29 cellular contexts compared by ENCODE assay signal in the genomic region with DNA sequence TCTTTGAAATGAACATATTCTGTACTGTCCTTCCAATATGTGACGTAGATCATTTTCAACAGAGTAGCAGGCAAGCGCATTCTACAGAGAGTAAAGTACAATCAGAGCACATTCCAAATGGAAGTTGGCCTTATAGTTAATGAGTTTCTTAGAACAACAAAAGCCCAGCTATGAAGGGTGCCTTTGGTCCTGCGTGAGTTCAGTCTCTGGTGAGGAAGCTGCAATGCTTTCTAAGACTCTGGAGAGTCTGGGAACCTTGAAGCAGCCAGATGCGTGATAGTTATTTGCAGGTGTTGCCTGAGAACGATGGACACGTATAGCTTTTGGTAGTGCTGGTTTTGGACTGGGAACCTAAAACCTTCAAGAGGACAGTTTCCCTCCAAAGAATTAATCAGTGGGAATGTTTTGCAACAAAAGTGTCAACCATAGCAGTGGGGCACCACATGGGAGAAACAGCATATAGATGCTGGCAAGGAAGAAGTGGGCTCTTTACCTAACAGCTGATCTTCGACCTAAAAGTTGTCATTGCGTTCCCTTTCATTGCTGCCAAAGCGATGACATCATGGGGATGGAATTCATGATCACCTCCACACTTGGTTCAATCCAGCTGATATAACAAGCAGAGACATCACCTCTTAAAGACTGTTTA. TPM values are rescaled to one million over a fixed set of nuclear protein-coding genes. Genes with fewer than 3 reads are reported as not detected.
DNase-seq lines count a peak whose midpoint lies in the region; ATAC-seq, FAIRE-seq and TF ChIP-seq lines count a peak whose summit lies in the region.
"Had no signal": no experiment of that assay in that cellular context is flagged by ENCODE, and none has a peak within 500 bp of the region (broad histone marks: within the 10 kb centered on the region; RNA-seq: fewer than 3 reads in every experiment).

No MANE protein-coding gene starts in this region.

- TF ChIP-seq EP300 in K562 (IDR thresholded peaks at IDR 0.05; ENCODE audit: low read length), result no peak

- no peaks in the 10 kb centered on the region for H3K9me3 Mint-ChIP-seq in GM23338
- H3K9me3 Mint-ChIP-seq: activated CD4-positive, alpha-beta T cell treated with anti-CD3 and anti-CD28 coated beads, Interleukin-2, amount 10 ng/mL, durations not matched to agents 7 days and 5 days; CD8-positive, alpha-beta memory T cell; memory B cell; neural progenitor cell; stimulated activated naive CD8-positive, alpha-beta T cell treated with anti-CD3 and anti-CD28 coated beads, Interleukin-15, Interleukin-2, amounts not matched to agents 100 ng/mL and 50 ng/mL, for 24 hours; T-cell; WTC11 had no signal

- H3K4me3 ChIP-seq in GM23338 (no peak overlapping the region), K562 (no peak overlapping the region), hepatocyte (no peak overlapping the region), aorta (ENCODE audit: low read length in 2 of 2) (no peak overlapping the region)
- H3K4me3 ChIP-seq: cardiac muscle cell, colonic mucosa, neural progenitor cell, testis had no signal

- BruUV-seq in K562 (replicated peaks; lab: Mats Ljungman, UMichigan), result no TSS peak

- H3K27me3 ChIP-seq in GM23338 (ENCODE audit: insufficient read depth) (no peaks in the 10 kb centered on the region), K562 (ENCODE audit: control insufficient read depth in 2 of 2, insufficient read depth in 2 of 2, low read length in 2 of 2) (no peaks in the 10 kb centered on the region), hepatocyte (no peaks in the 10 kb centered on the region), aorta (ENCODE audit: control insufficient read depth in 1 of 2, insufficient read depth in 2 of 2, low read length in 1 of 2) (no peaks in the 10 kb centered on the region)
- H3K27me3 ChIP-seq: BE2C, cardiac muscle cell, colonic mucosa, neural progenitor cell, testis had no signal

- ATAC-seq in GM23338 (no peak), K562 (no peak), GM18505 (IDR thresholded peaks at IDR 0.05; ENCODE audit: unreplicated experiment) (no peak), GM21526 (IDR thresholded peaks at IDR 0.05; ENCODE audit: low FRiP score, unreplicated experiment) (no peak), aorta (ENCODE audit: low FRiP score) (no peak)
- ATAC-seq: left cardiac atrium, right cardiac atrium, T-cell, WTC11 had no signal

- H3K9me2 ChIP-seq in GM23338 (ENCODE audit: insufficient read depth) (no peaks in the 10 kb centered on the region), hepatocyte (replicated peaks; ENCODE audit: insufficient read depth) (no peaks in the 10 kb centered on the region)

- no peak for FAIRE-seq in K562 (lab: Jason Lieb, UNC)

- H3K36me3 ChIP-seq in GM23338 (ENCODE audit: insufficient read depth) (peaks cover 22% of the 10 kb centered on the region), K562 (ENCODE audit: control insufficient read depth, insufficient read depth, low read length) (peaks cover 41% of the 10 kb centered on the region; the same call in 2 of the 3 replicates), hepatocyte (replicated peaks; ENCODE audit: insufficient read depth, low read depth) (no peaks in the 10 kb centered on the region), aorta (ENCODE audit: control insufficient read depth in 1 of 2, insufficient read depth in 2 of 2, low read length in 1 of 2) (peaks cover 2 to 9% of the 10 kb centered on the region in 2 donors)
- H3K36me3 ChIP-seq: colonic mucosa, neural progenitor cell had no signal

- H2AFZ ChIP-seq in GM23338, result no peak overlapping the region
- no peak overlapping the region for H2AFZ ChIP-seq in K562 (ENCODE audit: low read depth, low read length)
- no peak overlapping the region for H2AFZ ChIP-seq in hepatocyte
- H2AFZ ChIP-seq: neural progenitor cell, parathyroid adenoma had no signal

- TF ChIP-seq POLR2A in K562 (conservative IDR thresholded peaks at IDR 0.05) (no peak), GM18505 (IDR thresholded peaks at IDR 0.05; ENCODE audit: borderline replicate concordance, extremely low read depth, insufficient read depth, insufficient read length) (no peak)

- CTCF ChIA-PET in K562 (lab: Yijun Ruan, JAX; ENCODE audit: low intra/inter-chr PET ratio), result interaction anchor here (0.6 kb wide), 1 partner anchor 420 kb away, joined by 3 read pairs; no protein-coding TSS in a partner anchor

- TF ChIP-seq RAD21 in K562 (CRISPR knock-in tag; conservative IDR thresholded peaks at IDR 0.05 in 1 of 2, IDR thresholded peaks at IDR 0.05 in 1 of 2), result no peak

- peaks cover 3% of the 10 kb centered on the region for H3K27me3 Mint-ChIP-seq in GM23338 (ENCODE audit: insufficient read depth, low read depth, poor library complexity)
- H3K27me3 Mint-ChIP-seq: activated CD4-positive, alpha-beta T cell treated with anti-CD3 and anti-CD28 coated beads, Interleukin-2, amount 10 ng/mL, durations not matched to agents 7 days and 5 days; activated naive CD8-positive, alpha-beta T cell; CD8-positive, alpha-beta memory T cell; memory B cell; stimulated activated naive CD8-positive, alpha-beta T cell treated with anti-CD3 and anti-CD28 coated beads, Interleukin-15, Interleukin-2, amounts not matched to agents 100 ng/mL and 50 ng/mL, for 24 hours; T-cell had no signal

- peaks cover 32% of the 10 kb centered on the region for H3K36me3 Mint-ChIP-seq in GM23338 (ENCODE audit: low read depth)

- H3K9ac ChIP-seq in K562 (ENCODE audit: insufficient read depth in 1 of 2, low read depth in 2 of 2, low read length in 2 of 2), result no peak overlapping the region
- H3K9ac ChIP-seq: neural progenitor cell, parathyroid adenoma had no signal

- H3K4me2 ChIP-seq in GM23338 (no peak overlapping the region), K562 (ENCODE audit: insufficient read depth, low read length) (no peak overlapping the region), hepatocyte (peak overlapping the region; percentile 19)
- H3K4me2 ChIP-seq: neural progenitor cell had no signal

- H3K27ac Mint-ChIP-seq in GM23338, result no peak overlapping the region
- H3K27ac Mint-ChIP-seq: activated CD4-positive, alpha-beta T cell treated with anti-CD3 and anti-CD28 coated beads, Interleukin-2, amount 10 ng/mL, durations not matched to agents 7 days and 5 days; activated naive CD8-positive, alpha-beta T cell; memory B cell; neural progenitor cell; stimulated activated naive CD8-positive, alpha-beta T cell treated with anti-CD3 and anti-CD28 coated beads, Interleukin-15, Interleukin-2, amounts not matched to agents 100 ng/mL and 50 ng/mL, for 24 hours; T-cell; WTC11 had no signal

- no peaks in the 10 kb centered on the region for H3K4me1 ChIP-seq in GM23338 (ENCODE audit: insufficient read depth)
- no peaks in the 10 kb centered on the region for H3K4me1 ChIP-seq in K562 (replicated peaks in 1 of 2; ENCODE audit: control insufficient read depth in 2 of 2, insufficient read depth in 2 of 2, low read length in 2 of 2)
- peaks cover 10% of the 10 kb centered on the region for H3K4me1 ChIP-seq in hepatocyte (ENCODE audit: insufficient read depth)
- H3K4me1 ChIP-seq in aorta (ENCODE audit: control insufficient read depth in 1 of 2, insufficient read depth in 2 of 2, low read length in 2 of 2), result no peaks in the 10 kb centered on the region
- H3K4me1 ChIP-seq: BE2C, neural progenitor cell, testis had no signal

- DNase-seq in GM23338 (ENCODE audit: low spot score) (peak; percentile 17), K562 (ENCODE audit: extremely low read depth in 1 of 4, low spot score in 3 of 4) (no peak), hepatocyte (ENCODE audit: low spot score) (peak; percentile 51), mucosa of gallbladder (ENCODE audit: low spot score) (peak; percentile 62), GM13976 (ENCODE audit: low spot score) (no peak), aorta (no peak)
- DNase-seq: activated CD4-positive, alpha-beta T cell treated with anti-CD3 and anti-CD28 coated beads, Interleukin-2, amount 10 ng/mL, durations not matched to agents 7 days and 5 days; BE2C; CD8-positive, alpha-beta memory T cell; colonic mucosa; effector CD4-positive, alpha-beta T cell; H7; left cardiac atrium; NCI-H1092; NCI-H1694; NCI-H510A; right cardiac atrium; stimulated activated CD8-positive, alpha-beta memory T cell treated with anti-CD3 and anti-CD28 coated beads, Interleukin-4, amount 100 ng/mL, for 48 hours; T-cell; testis had no signal

- H3F3A ChIP-seq in GM23338 (replicated peaks; ENCODE audit: low read depth), result no peaks in the 10 kb centered on the region

- no peaks in the 10 kb centered on the region for H3K4me1 Mint-ChIP-seq in GM23338
- H3K4me1 Mint-ChIP-seq: activated CD4-positive, alpha-beta T cell treated with anti-CD3 and anti-CD28 coated beads, Interleukin-2, amount 10 ng/mL, durations not matched to agents 7 days and 5 days; CD8-positive, alpha-beta memory T cell; neural progenitor cell; T-cell; WTC11 had no signal

- WGBS in K562 (ENCODE audit: insufficient coverage, low coverage, missing lambda C conversion rate), result 95% methylated on average over 7 of the region's 9 CpGs
- 87% methylated on average over 9 of the region's 9 CpGs for WGBS in hepatocyte (ENCODE audit: low lambda C conversion rate, missing lambda C conversion rate)
- WGBS in aorta, 2 donors, result 86 to 87% methylated on average over 9 of the region's 9 CpGs

- POLR2A ChIA-PET in K562 (lab: Yijun Ruan, JAX), result no interaction called here

- in situ Hi-C loops in K562 (cut with MboI) (no loop called here), GM13976 (cut with MboI; ENCODE audit: low sequenced_read_pairs, unreplicated experiment) (no loop called here)

- intact Hi-C loops in K562 (cut with micrococcal nuclease), result no loop called here
- intact Hi-C loops in aorta (cut with DNase I), result no loop called here

- no peaks in the 10 kb centered on the region for H3K9me3 ChIP-seq in K562 (replicated peaks; ENCODE audit: control insufficient read depth, insufficient read depth, low read depth, low read length)
- no peaks in the 10 kb centered on the region for H3K9me3 ChIP-seq in hepatocyte (ENCODE audit: low read depth)
- no peaks in the 10 kb centered on the region for H3K9me3 ChIP-seq in aorta (ENCODE audit: control insufficient read depth, low read length)
- H3K9me3 ChIP-seq: BE2C, colonic mucosa, testis had no signal

- no peak for TF ChIP-seq CTCF in GM23338 (conservative IDR thresholded peaks at IDR 0.05; ENCODE audit: low read depth in 2 of 2)
- no peak for TF ChIP-seq CTCF in K562 (IDR thresholded peaks at IDR 0.05 in 2 of 3, conservative IDR thresholded peaks at IDR 0.05 in 1 of 3; ENCODE audit: insufficient read depth in 2 of 3, low read depth in 1 of 3, low read length in 3 of 3)
- no peak for TF ChIP-seq CTCF in hepatocyte (IDR thresholded peaks at IDR 0.05; ENCODE audit: poor library complexity)
- TF ChIP-seq CTCF in GM13976 (IDR thresholded peaks at IDR 0.05; ENCODE audit: borderline replicate concordance, control extremely low read depth, extremely low read depth, insufficient read depth, missing control alignments), result no peak

- no peaks in the 10 kb centered on the region; the same call in 1 of the 2 replicates for H4K20me1 ChIP-seq in GM23338 (replicated peaks; ENCODE audit: insufficient read depth)
- H4K20me1 ChIP-seq in K562 (replicated peaks; ENCODE audit: control insufficient read depth, insufficient read depth, low read length), result no peaks in the 10 kb centered on the region
- H4K20me1 ChIP-seq in hepatocyte (ENCODE audit: insufficient read depth, poor library complexity, severe bottlenecking), result no peaks in the 10 kb centered on the region

- H3K79me2 ChIP-seq in GM23338 (replicated peaks; ENCODE audit: insufficient read depth) (no peaks in the 10 kb centered on the region), K562 (ENCODE audit: control insufficient read depth, insufficient read depth, low read length) (no peaks in the 10 kb centered on the region), hepatocyte (no peaks in the 10 kb centered on the region)
- H3K79me2 ChIP-seq: parathyroid adenoma had no signal

- H3K9me1 ChIP-seq in K562 (ENCODE audit: control insufficient read depth, insufficient read depth, low read length), result no peaks in the 10 kb centered on the region

- H3K27ac ChIP-seq in GM23338 (ENCODE audit: low read depth), result no peak overlapping the region
- H3K27ac ChIP-seq in K562 (ENCODE audit: extremely low read depth, low read depth, low read length), result no peak overlapping the region
- H3K27ac ChIP-seq in hepatocyte, result peak overlapping the region; percentile 81
- no peak overlapping the region for H3K27ac ChIP-seq in aorta (ENCODE audit: low read depth in 1 of 2, low read length in 2 of 2)
- H3K27ac ChIP-seq: cardiac muscle cell, colonic mucosa, neural progenitor cell, parathyroid adenoma, testis had no signal

- no peak overlapping the region for H3K4me3 Mint-ChIP-seq in GM23338
- H3K4me3 Mint-ChIP-seq: activated CD4-positive, alpha-beta T cell treated with anti-CD3 and anti-CD28 coated beads, Interleukin-2, amount 10 ng/mL, durations not matched to agents 7 days and 5 days; activated naive CD8-positive, alpha-beta T cell; CD8-positive, alpha-beta memory T cell; memory B cell; neural progenitor cell; stimulated activated naive CD8-positive, alpha-beta T cell treated with anti-CD3 and anti-CD28 coated beads, Interleukin-15, Interleukin-2, amounts not matched to agents 100 ng/mL and 50 ng/mL, for 24 hours; T-cell; WTC11 had no signal

RNA-seq across cellular contexts. Expression of a gene that starts 9.3 kb away (rescaled TPM):
- total RNA-seq in GM23338 (2014; rRNA removed; shearing (Covaris generic)), result 0.62 and 0.80 TPM in 2 replicates
- 1.6 and 1.9 TPM in 2 replicates for polyA plus RNA-seq in GM23338 (2016; fragmentation: Nextera tagmentation; extraction: Ambion mirVana)
- total RNA-seq in K562 (2011; cell fraction: chromatin; rRNA removed; ENCODE audit: low replicate concordance), result 1.1 and 2.1 TPM in 2 replicates
- total RNA-seq in K562 (2011; cell fraction: nucleolus; rRNA removed), result 0.83 and 1.8 TPM in 2 replicates
- 0.88 and 1.3 TPM in 2 replicates for total RNA-seq in K562 (2011; cell fraction: nucleoplasm; rRNA removed)
- 0.23 and 2.0 TPM in 2 replicates for total RNA-seq in K562 (2014; rRNA removed)
- 0.16 and 0.36 TPM in 2 replicates for total RNA-seq in K562 (2014; rRNA removed; fragmentation: Illumina TruSeq; extraction: Trizol)
- total RNA-seq in K562 (2015; rRNA removed; fragmentation: Illumina TruSeq; extraction: Trizol), result 0.41 and 0.72 TPM in 2 replicates
- total RNA-seq in K562 (2021), result 0.80 and 1.7 TPM in 2 replicates
- polyA plus RNA-seq in K562 (2011; rRNA removed), result 0.14 and 0.32 TPM in 2 replicates
- 0.37 and 0.57 TPM in 2 replicates for polyA plus RNA-seq in K562 (2011; cell fraction: cytosol; rRNA removed)
- polyA plus RNA-seq in K562 (2011; cell fraction: nucleus; rRNA removed), result 2.4 and 3.1 TPM in 2 replicates
- 0.39 and 2.0 TPM in 2 replicates for polyA plus RNA-seq in K562 (2012)
- 0.25 and 1.1 TPM in 2 replicates for polyA plus RNA-seq in K562 (2014; fragmentation: Illumina TruSeq; extraction: Trizol)
- not detected for polyA plus RNA-seq in K562 (2014; fragmentation: Nextera tagmentation; extraction: Ambion mirVana)
- 0.42 and 2.5 TPM in 2 replicates for polyA plus RNA-seq in K562 (2014; rRNA removed)
- polyA minus RNA-seq in K562 (2011; rRNA and poly(A)+ RNA removed), result 0.07 and 0.15 TPM in 2 replicates
- not detected in 2 replicates for polyA minus RNA-seq in K562 (2011; cell fraction: cytosol; rRNA and poly(A)+ RNA removed)
- polyA minus RNA-seq in K562 (2011; cell fraction: nucleus; rRNA and poly(A)+ RNA removed), result 0.33 and 0.40 TPM in 2 replicates
- 1.4 and 2.2 TPM in 2 replicates for total RNA-seq in hepatocyte
- polyA plus RNA-seq in hepatocyte, result 5.9 and 7.5 TPM in 2 replicates
- total RNA-seq in mucosa of gallbladder, result 7.7 TPM
- total RNA-seq in aorta, result 1 to 10 TPM; 1.7 to 2.5 TPM
- 1 to 10 TPM in 1 of 2 donors, not detected in 1; 5.1 TPM for polyA plus RNA-seq in aorta
- polyA plus RNA-seq: CD8-positive, alpha-beta memory T cell had no signal

Comparison
In these comparisons a context has a peak if more than half of its experiments do, and no peak if none do; other contexts are left out.
1. DNase-seq: peak in GM23338 (single experiment), hepatocyte (single experiment) and mucosa of gallbladder (single experiment); none in K562 (0 of 4), GM13976 (single experiment) and aorta (0 of 2).